In genomic region chr18:69558088-69558487, GRCh38 we compare ENCODE assay signal across 24 cellular contexts.
A peak's percentile ranks its signal among the peaks of the same experiment; 100 is the strongest.
DNase-seq lines count a peak whose midpoint lies in the region; ATAC-seq and TF ChIP-seq lines count a peak whose summit lies in the region.
"Had no signal": no experiment of that assay in that cellular context is flagged by ENCODE, and none has a peak within 500 bp of the region (broad histone marks: within the 10 kb centered on the region; RNA-seq: fewer than 3 reads in every experiment).

No MANE protein-coding gene starts in this region.

- H2AFZ ChIP-seq in SK-N-SH (ENCODE audit: low read depth) = 0 out of 2 replicates have a peak overlapping the region, but pooled peaks have one; percentile 40

- TF ChIP-seq RAD21 in SK-N-SH (IDR thresholded peaks at IDR 0.05; ENCODE audit: low read length) = no peak

- POLR2A ChIA-PET in SK-N-SH (lab: Yijun Ruan, JAX) = no interaction called here

- H3K9me3 Mint-ChIP-seq in nephron progenitor cell = peaks cover 18% of the 10 kb centered on the region

- no peak for TF ChIP-seq EP300 in SK-N-SH (IDR thresholded peaks at IDR 0.05; ENCODE audit: borderline replicate concordance in 1 of 2, low read depth in 1 of 2, low read length in 1 of 2)

- ATAC-seq in HG02870 (IDR thresholded peaks at IDR 0.05; ENCODE audit: unreplicated experiment) = no peak
- ATAC-seq in GM21825 (IDR thresholded peaks at IDR 0.05; ENCODE audit: unreplicated experiment) = no peak

- no peaks in the 10 kb centered on the region for H4K20me1 ChIP-seq in SK-N-SH (ENCODE audit: insufficient read depth)

- no peak for TF ChIP-seq CTCF in BE2C (IDR thresholded peaks at IDR 0.05; ENCODE audit: low read depth, low read length)
- no peak for TF ChIP-seq CTCF in SK-N-SH (IDR thresholded peaks at IDR 0.05)
- TF ChIP-seq CTCF in nephron progenitor cell (IDR thresholded peaks at IDR 0.05) = no peak
- TF ChIP-seq CTCF in foreskin fibroblast (IDR thresholded peaks at IDR 0.05; ENCODE audit: low read depth, low read length) = no peak

- no peaks in the 10 kb centered on the region for H3K27me3 ChIP-seq in BE2C
- H3K27me3 ChIP-seq in SK-N-SH (ENCODE audit: insufficient read depth) = no peaks in the 10 kb centered on the region
- H3K27me3 ChIP-seq: MG63 had no signal

- H3F3A ChIP-seq in SK-N-SH (replicated peaks; ENCODE audit: insufficient read depth) = no peaks in the 10 kb centered on the region

- H3K9me3 ChIP-seq in BE2C = no peaks in the 10 kb centered on the region
- H3K9me3 ChIP-seq in SK-N-SH = no peaks in the 10 kb centered on the region
- H3K9me3 ChIP-seq: MG63 had no signal

- no peaks in the 10 kb centered on the region for H3K27me3 Mint-ChIP-seq in nephron progenitor cell (ENCODE audit: low read depth, poor library complexity)
- H3K27me3 Mint-ChIP-seq: B cell had no signal

- 0 out of 2 replicates have a peak overlapping the region, but pooled peaks have one; percentile 5 for H3K4me3 ChIP-seq in BE2C (ENCODE audit: low read depth, low read length)
- no peak overlapping the region for H3K4me3 ChIP-seq in SK-N-SH (ENCODE audit: low read depth in 2 of 2, low read length in 1 of 2)
- no peak overlapping the region for H3K4me3 ChIP-seq in foreskin fibroblast (ENCODE audit: low read depth in 1 of 2, low read length in 2 of 2)
- H3K4me3 ChIP-seq: MG63 had no signal

- H3K27ac ChIP-seq in SK-N-SH (ENCODE audit: low read depth in 2 of 2, low read length in 1 of 2) = peak overlapping the region in 1 of 2 experiments; percentile 68; a peak in 2 of 4 replicates

- DNase-seq in BE2C (no peak), M059J (ENCODE audit: low read depth) (peak; percentile 4), SK-N-SH (no peak), nephron progenitor cell (no peak), Ammon's horn (ENCODE audit: low spot score) (no peak), foreskin fibroblast (no peak)
- DNase-seq: Calu3; CD8-positive, alpha-beta memory T cell; DMS79 treated with DMSO at 0.1 percent for 48 hours; KBM-7; MG63; NCI-H1048; NCI-H1417; NCI-H1694 treated with DMSO at 0.1 percent for 48 hours; NCI-H2081; NCI-H2171 treated with DMSO at 0.1 percent for 48 hours; NCI-H345; NCI-H748 treated with DMSO at 0.1 percent for 48 hours; NK-92 treated with Interleukin-12 subunit alpha and Interleukin-12 subunit beta, amount 100 ng/mL, for 24 hours; SIG-M5 had no signal

- H3K9me2 ChIP-seq in SK-N-SH = no peaks in the 10 kb centered on the region

- no peak overlapping the region for H3K9ac ChIP-seq in SK-N-SH

- peak overlapping the region; percentile 31 for H3K27ac Mint-ChIP-seq in nephron progenitor cell
- H3K27ac Mint-ChIP-seq: B cell; CD14-positive monocyte; CD8-positive, alpha-beta memory T cell had no signal

- H3K4me3 Mint-ChIP-seq in nephron progenitor cell = no peak overlapping the region
- H3K4me3 Mint-ChIP-seq: B cell; CD14-positive monocyte; CD8-positive, alpha-beta memory T cell had no signal

- H3K4me1 ChIP-seq in BE2C = peaks cover 5% of the 10 kb centered on the region; the same call in 1 of the 2 replicates
- H3K4me1 ChIP-seq in SK-N-SH (ENCODE audit: control insufficient read depth in 1 of 2, insufficient read depth in 2 of 2, low read depth in 1 of 2, low read length in 1 of 2) = peaks cover 0 to 12% of the 10 kb centered on the region in 2 experiments; a peak in 3 of 4 replicates

- peak overlapping the region; percentile 43; the same call in 1 of the 2 replicates for H3K4me2 ChIP-seq in SK-N-SH

- CTCF ChIA-PET in SK-N-SH (lab: Yijun Ruan, JAX) = no interaction called here

- 43% methylated on average over 2 of the region's 2 CpGs for WGBS in SK-N-SH (ENCODE audit: low lambda C conversion rate)

- H3K36me3 ChIP-seq in BE2C (no peaks in the 10 kb centered on the region), SK-N-SH (replicated peaks in 1 of 2; ENCODE audit: control insufficient read depth in 1 of 2, insufficient read depth in 2 of 2, low read length in 1 of 2) (no peaks in the 10 kb centered on the region)
- H3K36me3 ChIP-seq: MG63 had no signal

- H3K79me2 ChIP-seq in SK-N-SH (ENCODE audit: insufficient read depth) = no peaks in the 10 kb centered on the region

- H3K36me3 Mint-ChIP-seq in nephron progenitor cell (ENCODE audit: low read depth) = peaks cover 27% of the 10 kb centered on the region
- H3K36me3 Mint-ChIP-seq: CD14-positive monocyte had no signal

- peaks cover 33% of the 10 kb centered on the region for H3K4me1 Mint-ChIP-seq in nephron progenitor cell
- H3K4me1 Mint-ChIP-seq: B cell; CD14-positive monocyte; CD8-positive, alpha-beta memory T cell had no signal

TF ChIP-seq in SK-N-SH, 30 proteins besides CTCF, POLR2A, EP300 and RAD21:
- TF ChIP-seq REST (IDR thresholded peaks at IDR 0.05; ENCODE audit: low read depth, low read length) (no peak), PBX3 (IDR thresholded peaks at IDR 0.05) (0 out of 2 replicates have a peak, but pooled peaks have one; percentile 4)
